Comparison of ENCODE assay signal across 9 cellular contexts in genomic region chr1:61079276-61079897, GRCh38. TPM values are rescaled to one million over a fixed set of nuclear protein-coding genes. Genes with fewer than 3 reads are reported as not detected.
A peak's percentile ranks its signal among the peaks of the same experiment; 100 is the strongest.
DNase-seq lines count a peak whose midpoint lies in the region; ATAC-seq, FAIRE-seq and TF ChIP-seq lines count a peak whose summit lies in the region.
"Had no signal": no experiment of that assay in that cellular context is flagged by ENCODE, and none has a peak within 500 bp of the region (broad histone marks: within the 10 kb centered on the region; RNA-seq: fewer than 3 reads in every experiment).

No MANE protein-coding gene starts in this region.

- peak; percentile 62 for DNase-seq in BE2C
- DNase-seq in NCI-H1092 (lab: John Stamatoyannopoulos, UW): peak; percentile 52
- peak in 1 of 4 experiments; percentile 71 for DNase-seq in K562 (ENCODE audit: extremely low read depth in 1 of 4, low spot score in 3 of 4)
- DNase-seq in mesothelial cell of epicardium (ENCODE audit: low spot score in 2 of 2, unreplicated experiment in 2 of 2): peak; percentile 60 to 70
- no peak for DNase-seq in stimulated activated CD8-positive, alpha-beta memory T cell treated with anti-CD3 and anti-CD28 coated beads, Interleukin-4, amount 100 ng/mL, for 48 hours
- DNase-seq in activated effector memory CD4-positive, alpha-beta T cell treated with Interleukin-2 at 50 U/mL for 16 hours: no peak
- DNase-seq in glomerular visceral epithelial cell (ENCODE audit: extremely low spot score): no peak
- DNase-seq: central memory CD4-positive, alpha-beta T cell had no signal

- in situ Hi-C loops in K562 (cut with MboI): no loop called here

- no peak for TF ChIP-seq POLR2A in K562 (conservative IDR thresholded peaks at IDR 0.05)

- H3K27ac Mint-ChIP-seq in mesothelial cell of epicardium: peak overlapping the region; percentile 98

- intact Hi-C loops in K562 (cut with micrococcal nuclease): loop anchor here (2.0 kb wide), 2 partner anchors 61 to 373 kb away; no protein-coding TSS in a partner anchor

- peaks cover 49% of the 10 kb centered on the region for H3K4me1 Mint-ChIP-seq in mesothelial cell of epicardium

- peak overlapping the region; percentile 70 for H3K27ac ChIP-seq in K562 (ENCODE audit: extremely low read depth, low read depth, low read length)

- H3K9me1 ChIP-seq in K562 (ENCODE audit: control insufficient read depth, insufficient read depth, low read length): no peaks in the 10 kb centered on the region

- H3K27me3 ChIP-seq in BE2C (no peaks in the 10 kb centered on the region), K562 (ENCODE audit: control insufficient read depth in 2 of 2, insufficient read depth in 2 of 2, low read length in 2 of 2) (no peaks in the 10 kb centered on the region)

- H3K79me2 ChIP-seq in K562 (ENCODE audit: control insufficient read depth, insufficient read depth, low read length): peaks cover 21% of the 10 kb centered on the region

- 12% methylated on average over 5 of the region's 5 CpGs for WGBS in K562 (ENCODE audit: insufficient coverage, low coverage, missing lambda C conversion rate)

- peak overlapping the region; percentile 69 for H3K4me2 ChIP-seq in K562 (ENCODE audit: insufficient read depth, low read length)

- POLR2A ChIA-PET in K562 (lab: Yijun Ruan, JAX): interaction anchor here (0.9 to 2.9 kb wide), 7 partner anchors 9 to 152 kb away, joined by 3 to 18 read pairs (median 4); no protein-coding TSS in a partner anchor

- no peaks in the 10 kb centered on the region for H4K20me1 ChIP-seq in K562 (replicated peaks; ENCODE audit: control insufficient read depth, insufficient read depth, low read length)

- TF ChIP-seq CTCF in BE2C (IDR thresholded peaks at IDR 0.05; ENCODE audit: low read depth, low read length): no peak
- TF ChIP-seq CTCF in K562 (IDR thresholded peaks at IDR 0.05 in 2 of 3, conservative IDR thresholded peaks at IDR 0.05 in 1 of 3; ENCODE audit: insufficient read depth in 2 of 3, low read depth in 1 of 3, low read length in 3 of 3): no peak
- TF ChIP-seq CTCF in mesothelial cell of epicardium (IDR thresholded peaks at IDR 0.05; ENCODE audit: unreplicated experiment): no peak

- H3K4me1 ChIP-seq in BE2C (peaks cover 6% of the 10 kb centered on the region), K562 (replicated peaks in 1 of 2; ENCODE audit: control insufficient read depth in 2 of 2, insufficient read depth in 2 of 2, low read length in 2 of 2) (peaks cover 12 to 36% of the 10 kb centered on the region in 2 experiments; a peak in 4 of 5 replicates)

- no peaks in the 10 kb centered on the region for H3K36me3 ChIP-seq in BE2C
- no peaks in the 10 kb centered on the region for H3K36me3 ChIP-seq in K562 (ENCODE audit: control insufficient read depth, insufficient read depth, low read length)

- no TSS peak for BruUV-seq in K562 (replicated peaks; lab: Mats Ljungman, UMichigan)

- H3K9me3 ChIP-seq in BE2C: no peaks in the 10 kb centered on the region
- H3K9me3 ChIP-seq in K562 (replicated peaks; ENCODE audit: control insufficient read depth, insufficient read depth, low read depth, low read length): no peaks in the 10 kb centered on the region

- no peak for TF ChIP-seq EP300 in K562 (IDR thresholded peaks at IDR 0.05; ENCODE audit: low read length)

- H3K27me3 Mint-ChIP-seq in mesothelial cell of epicardium (ENCODE audit: low read depth): no peaks in the 10 kb centered on the region

- CTCF ChIA-PET in K562 (lab: Yijun Ruan, JAX; ENCODE audit: low intra/inter-chr PET ratio): interaction anchor here (0.6 to 0.8 kb wide), 2 partner anchors 9 to 239 kb away, joined by 3 read pairs; no protein-coding TSS in a partner anchor

- H3K9ac ChIP-seq in K562 (ENCODE audit: insufficient read depth in 1 of 2, low read depth in 2 of 2, low read length in 2 of 2): peak overlapping the region; percentile 21 to 49; a peak in 2 of 4 replicates

- H3K4me3 ChIP-seq in BE2C (ENCODE audit: low read depth, low read length): peak overlapping the region; percentile 42
- H3K4me3 ChIP-seq in K562: no peak overlapping the region; the same call in 1 of the 2 replicates

- no peak for FAIRE-seq in K562 (lab: Jason Lieb, UNC)

- H3K9me3 Mint-ChIP-seq in mesothelial cell of epicardium: no peaks in the 10 kb centered on the region

- H3K36me3 Mint-ChIP-seq in mesothelial cell of epicardium: no peaks in the 10 kb centered on the region

- peak overlapping the region; percentile 84 for H2AFZ ChIP-seq in K562 (ENCODE audit: low read depth, low read length)

- TF ChIP-seq RAD21 in K562 (CRISPR knock-in tag; conservative IDR thresholded peaks at IDR 0.05 in 1 of 2, IDR thresholded peaks at IDR 0.05 in 1 of 2): no peak

- peak overlapping the region; percentile 80 for H3K4me3 Mint-ChIP-seq in mesothelial cell of epicardium

- no peak for ATAC-seq in K562
- ATAC-seq in HG03565 (IDR thresholded peaks at IDR 0.05; ENCODE audit: unreplicated experiment): no peak

TF ChIP-seq in K562, 482 proteins besides CTCF, POLR2A, EP300 and RAD21 (continues in another document):
- peak; percentile 89 for TF ChIP-seq NFIC (IDR thresholded peaks at IDR 0.05)
- TF ChIP-seq NCOA1 (IDR thresholded peaks at IDR 0.05; ENCODE audit: low read depth): 0 out of 2 replicates have a peak, but pooled peaks have one; percentile 16
- TF ChIP-seq TEAD1 (CRISPR knock-in tag; IDR thresholded peaks at IDR 0.05): no peak
- 0 out of 2 replicates have a peak, but pooled peaks have one; percentile 20 for TF ChIP-seq HBP1 (CRISPR knock-in tag; IDR thresholded peaks at IDR 0.05)
- TF ChIP-seq THRB (CRISPR knock-in tag; conservative IDR thresholded peaks at IDR 0.05): 0 out of 2 replicates have a peak, but pooled peaks have one; percentile 40
- TF ChIP-seq FOS (IDR thresholded peaks at IDR 0.05; ENCODE audit: extremely low read depth, insufficient read length): no peak
- TF ChIP-seq HDGF (IDR thresholded peaks at IDR 0.05): 0 out of 2 replicates have a peak, but pooled peaks have one; percentile 85
- TF ChIP-seq NRF1 (conservative IDR thresholded peaks at IDR 0.05 in 1 of 2, IDR thresholded peaks at IDR 0.05 in 1 of 2): peak; percentile 22 to 48; a peak in 2 of 4 replicates
- 0 out of 2 replicates have a peak, but pooled peaks have one; percentile 18 for TF ChIP-seq MEF2D (tag; conservative IDR thresholded peaks at IDR 0.05; ENCODE audit: low read depth)
- TF ChIP-seq ZFP30 (CRISPR knock-in tag; IDR thresholded peaks at IDR 0.05; ENCODE audit: borderline replicate concordance): no peak
- no peak for TF ChIP-seq ZNF586 (CRISPR knock-in tag; conservative IDR thresholded peaks at IDR 0.05)
- TF ChIP-seq MAFK (IDR thresholded peaks at IDR 0.05; ENCODE audit: low read length): no peak

RNA-seq across cellular contexts. Expression of gene NFIA, which starts 3.0 kb away (rescaled TPM):
- 6.0 TPM for polyA plus RNA-seq in BE2C (2012; ENCODE audit: insufficient read depth, insufficient read length, low read depth)
- 64.5 and 151 TPM in 2 replicates for total RNA-seq in K562 (2011; cell fraction: chromatin; rRNA removed; ENCODE audit: low replicate concordance)
- 18.0 and 29.1 TPM in 2 replicates for total RNA-seq in K562 (2011; cell fraction: nucleolus; rRNA removed)
- total RNA-seq in K562 (2011; cell fraction: nucleoplasm; rRNA removed): 50.7 and 73.9 TPM in 2 replicates
- 6.5 and 9.5 TPM in 2 replicates for total RNA-seq in K562 (2014; rRNA removed)
- total RNA-seq in K562 (2014; rRNA removed; fragmentation: Illumina TruSeq; extraction: Trizol): 20.3 and 22.6 TPM in 2 replicates
- total RNA-seq in K562 (2015; rRNA removed; fragmentation: Illumina TruSeq; extraction: Trizol): 16.1 and 16.2 TPM in 2 replicates
- 24.2 and 24.9 TPM in 2 replicates for total RNA-seq in K562 (2021)
- 9.8 and 11.5 TPM in 2 replicates for polyA plus RNA-seq in K562 (2011; rRNA removed)
- 12.0 and 15.8 TPM in 2 replicates for polyA plus RNA-seq in K562 (2011; cell fraction: cytosol; rRNA removed)
- polyA plus RNA-seq in K562 (2011; cell fraction: nucleus; rRNA removed): 17.4 and 18.8 TPM in 2 replicates
- polyA plus RNA-seq in K562 (2012): 3.9 and 4.2 TPM in 2 replicates
- 8.5 and 9.1 TPM in 2 replicates for polyA plus RNA-seq in K562 (2014; fragmentation: Illumina TruSeq; extraction: Trizol)
- 10 to 100 TPM in 1 of 2 experiments, 1 to 10 TPM in 1; 5.3 to 10.1 TPM for polyA plus RNA-seq in K562 (2014; fragmentation: Nextera tagmentation; extraction: Ambion mirVana)
- 7.0 and 8.6 TPM in 2 replicates for polyA plus RNA-seq in K562 (2014; rRNA removed)
- 37.6 and 46.6 TPM in 2 replicates for polyA minus RNA-seq in K562 (2011; rRNA and poly(A)+ RNA removed)
- 14.5 and 18.2 TPM in 2 replicates for polyA minus RNA-seq in K562 (2011; cell fraction: cytosol; rRNA and poly(A)+ RNA removed)
- 45.4 and 75.9 TPM in 2 replicates for polyA minus RNA-seq in K562 (2011; cell fraction: nucleus; rRNA and poly(A)+ RNA removed)
- 152 to 163 TPM (median 162 TPM) in 3 replicates for total RNA-seq in mesothelial cell of epicardium

Comparison
In these comparisons a context has a peak if more than half of its experiments do, and no peak if none do; other contexts are left out.
1. DNase-seq: peak in BE2C (single experiment), NCI-H1092 (single experiment) and mesothelial cell of epicardium (2 of 2); none in stimulated activated CD8-positive, alpha-beta memory T cell treated with anti-CD3 and anti-CD28 coated beads, Interleukin-4, amount 100 ng/mL, for 48 hours (single experiment), activated effector memory CD4-positive, alpha-beta T cell treated with Interleukin-2 at 50 U/mL for 16 hours (single experiment) and glomerular visceral epithelial cell (single experiment).